1 cellular context compared by ENCODE assay signal in genomic region chr16:87528690-87529579, GRCh38.
A peak's percentile ranks its signal among the peaks of the same experiment; 100 is the strongest.
TF ChIP-seq lines count a peak whose summit lies in the region.

No MANE protein-coding gene starts in this region.

TF ChIP-seq in HepG2, 621 proteins besides CTCF, POLR2A, EP300 and RAD21 (continued from another document and continues in another):
- no peak for TF ChIP-seq GRHL1 (CRISPR knock-in tag; conservative IDR thresholded peaks at IDR 0.05)
- TF ChIP-seq ZNF646 (CRISPR knock-in tag; IDR thresholded peaks at IDR 0.05): no peak
- peak; percentile 63; the same call in 1 of the 2 replicates for TF ChIP-seq ZNF281 (CRISPR knock-in tag; IDR thresholded peaks at IDR 0.05; ENCODE audit: borderline replicate concordance)
- TF ChIP-seq GPBP1L1 (CRISPR knock-in tag; IDR thresholded peaks at IDR 0.05): no peak
- TF ChIP-seq PCBP2 (optimal IDR thresholded peaks at IDR 0.05; ENCODE audit: low read depth, low read length, poor library complexity, severe bottlenecking): no peak
- 0 out of 2 replicates have a peak, but pooled peaks have one; percentile 18 for TF ChIP-seq CREB1 (IDR thresholded peaks at IDR 0.05)
- peak; percentile 52 for TF ChIP-seq CREB1 (CRISPR knock-in tag; IDR thresholded peaks at IDR 0.05)
- TF ChIP-seq RBAK (CRISPR knock-in tag; IDR thresholded peaks at IDR 0.05): no peak
- peak; percentile 96 for TF ChIP-seq TFE3 (CRISPR knock-in tag; IDR thresholded peaks at IDR 0.05)
- peak; percentile 57 for TF ChIP-seq MNT (IDR thresholded peaks at IDR 0.05)
- peak; percentile 97 for TF ChIP-seq JARID2 (CRISPR knock-in tag; IDR thresholded peaks at IDR 0.05; ENCODE audit: insufficient replicate concordance)
- peak; percentile 83 for TF ChIP-seq MYPOP (CRISPR knock-in tag; IDR thresholded peaks at IDR 0.05)
- 0 out of 2 replicates have a peak, but pooled peaks have one; percentile 64 for TF ChIP-seq TOE1 (CRISPR knock-in tag; IDR thresholded peaks at IDR 0.05)
- no peak; the same call in 1 of the 2 replicates for TF ChIP-seq IRX3 (CRISPR knock-in tag; IDR thresholded peaks at IDR 0.05; ENCODE audit: borderline replicate concordance, low read depth)
- peak; percentile 82; the same call in 1 of the 2 replicates for TF ChIP-seq CAMTA2 (CRISPR knock-in tag; IDR thresholded peaks at IDR 0.05; ENCODE audit: borderline replicate concordance)
- no peak for TF ChIP-seq MTF2 (CRISPR knock-in tag; IDR thresholded peaks at IDR 0.05; ENCODE audit: borderline replicate concordance)
- TF ChIP-seq ISX (CRISPR knock-in tag; conservative IDR thresholded peaks at IDR 0.05): 0 out of 2 replicates have a peak, but pooled peaks have one; percentile 60
- TF ChIP-seq SRSF1 (optimal IDR thresholded peaks at IDR 0.05; ENCODE audit: low read depth, low read length): no peak
- TF ChIP-seq ZNF891 (CRISPR knock-in tag; IDR thresholded peaks at IDR 0.05): peak; percentile 87
- no peak for TF ChIP-seq ZFYVE20 (CRISPR knock-in tag; IDR thresholded peaks at IDR 0.05; ENCODE audit: borderline replicate concordance, low read depth)
- no peak for TF ChIP-seq HNRNPK (IDR thresholded peaks at IDR 0.05; ENCODE audit: low read depth, low read length, poor library complexity, severe bottlenecking)
- TF ChIP-seq SIX1 (CRISPR knock-in tag; IDR thresholded peaks at IDR 0.05; ENCODE audit: borderline replicate concordance): peak; percentile 81; the same call in 1 of the 2 replicates
- TF ChIP-seq ZNF572 (CRISPR knock-in tag; IDR thresholded peaks at IDR 0.05): no peak
- no peak for TF ChIP-seq SNAI1 (CRISPR knock-in tag; IDR thresholded peaks at IDR 0.05; ENCODE audit: borderline replicate concordance)
- TF ChIP-seq STAT5B (CRISPR knock-in tag; IDR thresholded peaks at IDR 0.05): no peak
- peak; percentile 41; the same call in 1 of the 2 replicates for TF ChIP-seq KLF9 (CRISPR knock-in tag; IDR thresholded peaks at IDR 0.05; ENCODE audit: low read depth)
- no peak for TF ChIP-seq BCLAF1 (IDR thresholded peaks at IDR 0.05)
- peak; percentile 68; the same call in 1 of the 2 replicates for TF ChIP-seq SALL2 (CRISPR knock-in tag; IDR thresholded peaks at IDR 0.05)
- peak; percentile 57 for TF ChIP-seq ZNF143 (CRISPR knock-in tag; IDR thresholded peaks at IDR 0.05)
- TF ChIP-seq MXD3 (CRISPR knock-in tag; IDR thresholded peaks at IDR 0.05): peak; percentile 52; the same call in 1 of the 2 replicates
